Comparison of ENCODE assay signal across 24 cellular contexts in genomic region chr4:54172156-54172555, GRCh38. TPM values are rescaled to one million over a fixed set of nuclear protein-coding genes. Genes with fewer than 3 reads are reported as not detected.
DNase-seq lines count a peak whose midpoint lies in the region; ATAC-seq and TF ChIP-seq lines count a peak whose summit lies in the region.
"Had no signal": no experiment of that assay in that cellular context is flagged by ENCODE, and none has a peak within 500 bp of the region (broad histone marks: within the 10 kb centered on the region; RNA-seq: fewer than 3 reads in every experiment).

No MANE protein-coding gene starts in this region.

- H3K9me3 Mint-ChIP-seq in H9: peaks cover 0 to 4% of the 10 kb centered on the region in 2 experiments; a peak in 2 of 5 replicates
- H3K9me3 Mint-ChIP-seq: CD4-positive, alpha-beta T cell had no signal

- POLR2A ChIA-PET in OCI-LY7 (lab: Charles Lee): interaction anchor here (0.5 to 2.6 kb wide), 6 partner anchors 12 to 1802 kb away, joined by 3 to 9 read pairs (median 3); no protein-coding TSS in a partner anchor

- H3T11ph ChIP-seq in H9 (ENCODE audit: low read length): no peak overlapping the region

- no peak overlapping the region for H3K27ac Mint-ChIP-seq in H9
- H3K27ac Mint-ChIP-seq: CD14-positive monocyte; CD4-positive, alpha-beta T cell had no signal

- TF ChIP-seq CTCF in AG10803 (conservative IDR thresholded peaks at IDR 0.05; ENCODE audit: low read length): no peak
- no peak for TF ChIP-seq CTCF in OCI-LY7 (conservative IDR thresholded peaks at IDR 0.05; ENCODE audit: low read length)
- TF ChIP-seq CTCF in H9 (conservative IDR thresholded peaks at IDR 0.05): no peak

- no peak overlapping the region for H2AK5ac ChIP-seq in H9 (ENCODE audit: insufficient read length, low read length)

- H3K9me3 ChIP-seq in OCI-LY7 (ENCODE audit: low read length) (peaks cover 16% of the 10 kb centered on the region; the same call in 1 of the 2 replicates), H9 (ENCODE audit: control insufficient read depth, low read depth, low read length) (no peaks in the 10 kb centered on the region)

- H2AFZ ChIP-seq in OCI-LY7 (ENCODE audit: low read length): peak overlapping the region; percentile 45
- H2AFZ ChIP-seq in H9 (ENCODE audit: low read length): no peak overlapping the region
- H2AFZ ChIP-seq: GM23248 had no signal

- DNase-seq in AG10803 (ENCODE audit: low read depth): peak; percentile 9
- DNase-seq in LHCN-M2 (ENCODE audit: low read depth): peak; percentile 14
- peak; percentile 52 for DNase-seq in OCI-LY7 (ENCODE audit: low spot score)
- peak; percentile 59 for DNase-seq in germinal center (ENCODE audit: low spot score)
- DNase-seq in OCI-M1 (lab: John Stamatoyannopoulos, UW): no peak
- no peak for DNase-seq in ureter (ENCODE audit: low spot score)
- DNase-seq in H9: no peak
- DNase-seq: AML-193; BE2C; Calu3; CD4-positive, alpha-beta T cell; COR-L47; DMS53; DND-41; EL; GDM1; GM23248; H7 had no signal

- WGBS in H9 (ENCODE audit: extremely low coverage, insufficient read length, low lambda C conversion rate): no CpG with 5 or more reads among the region's 4 CpGs

- H3K14ac ChIP-seq in H9 (ENCODE audit: insufficient read depth, low read length): no peak overlapping the region

- H3K79me1 ChIP-seq in H9 (ENCODE audit: insufficient read depth, low read depth, low read length, poor library complexity, severe bottlenecking): no peaks in the 10 kb centered on the region

- H2BK5ac ChIP-seq in H9 (ENCODE audit: insufficient read length, low read length): no peak overlapping the region

- no peak for ATAC-seq in GM19328 (IDR thresholded peaks at IDR 0.05; ENCODE audit: unreplicated experiment)
- ATAC-seq: GM12878, HCT116 had no signal

- no peak overlapping the region for H3K4ac ChIP-seq in H9 (ENCODE audit: low read depth, low read length)

- no peaks in the 10 kb centered on the region for H3K36me3 Mint-ChIP-seq in H9 (ENCODE audit: insufficient read depth in 1 of 3, low read depth in 3 of 3)
- H3K36me3 Mint-ChIP-seq: CD14-positive monocyte had no signal

- no peak overlapping the region for H4K8ac ChIP-seq in H9 (replicated peaks; ENCODE audit: insufficient read length, low read depth, low read length)

- no peaks in the 10 kb centered on the region for H3K36me3 ChIP-seq in OCI-LY7 (ENCODE audit: insufficient read depth, low read length)
- H3K36me3 ChIP-seq: BE2C; BLaER1 treated with 17β-estradiol and CSF1 and Interleukin-3, amounts not matched to agents 10 nM and 100 nM had no signal

- H3K4me3 Mint-ChIP-seq in H9: no peak overlapping the region
- H3K4me3 Mint-ChIP-seq: CD4-positive, alpha-beta T cell had no signal

- no peak overlapping the region for H3K9ac ChIP-seq in H9 (ENCODE audit: extremely low read depth, insufficient read length, low read length)
- H3K9ac ChIP-seq: BLaER1 treated with 17β-estradiol and CSF1 and Interleukin-3, amounts not matched to agents 10 nM and 100 nM; GM23248 had no signal

- no TSS peak for BruUV-seq in OCI-LY7 (replicated peaks; lab: Mats Ljungman, UMichigan)

- H2BK15ac ChIP-seq in H9 (ENCODE audit: low read depth, low read length): no peak overlapping the region

- no peak overlapping the region for H2BK120ac ChIP-seq in H9 (ENCODE audit: low read depth, low read length, poor library complexity, severe bottlenecking)

- no peak overlapping the region for H3K18ac ChIP-seq in H9 (ENCODE audit: insufficient read length, low read depth, low read length)

- no peaks in the 10 kb centered on the region; the same call in 1 of the 2 replicates for H3K27me3 Mint-ChIP-seq in H9 (ENCODE audit: low read depth)

- H3K27ac ChIP-seq in OCI-LY7 (ENCODE audit: low read depth, low read length, poor library complexity, severe bottlenecking) (peak overlapping the region; percentile 42), H9 (ENCODE audit: insufficient read length, low read depth, low read length) (no peak overlapping the region)
- H3K27ac ChIP-seq: 22Rv1; BLaER1 treated with 17β-estradiol and CSF1 and Interleukin-3, amounts not matched to agents 10 nM and 100 nM; GM23248 had no signal

- H3K4me3 ChIP-seq in AG10803 (ENCODE audit: low read length) (no peak overlapping the region), OCI-LY7 (ENCODE audit: low read depth, low read length, poor library complexity, severe bottlenecking) (peak overlapping the region; percentile 10)
- H3K4me3 ChIP-seq: BLaER1 treated with 17β-estradiol and CSF1 and Interleukin-3, amounts not matched to agents 10 nM and 100 nM; GM12878; GM23248 had no signal

- H3K9me2 ChIP-seq in OCI-LY7 (ENCODE audit: insufficient read depth, low read length): no peaks in the 10 kb centered on the region

- no peak overlapping the region for H2BK12ac ChIP-seq in H9 (ENCODE audit: insufficient read length, low read depth, low read length)

- H3K4me1 ChIP-seq in OCI-LY7 (ENCODE audit: insufficient read depth, low read length, poor library complexity, severe bottlenecking) (peaks cover 32% of the 10 kb centered on the region), H9 (ENCODE audit: insufficient read depth, low read length) (no peaks in the 10 kb centered on the region)
- H3K4me1 ChIP-seq: BE2C had no signal

- H3K27me3 ChIP-seq in H9 (ENCODE audit: insufficient read depth, low read length): no peaks in the 10 kb centered on the region; the same call in 1 of the 2 replicates
- H3K27me3 ChIP-seq: BE2C; BLaER1 treated with 17β-estradiol and CSF1 and Interleukin-3, amounts not matched to agents 10 nM and 100 nM had no signal

- no peaks in the 10 kb centered on the region for H3K4me1 Mint-ChIP-seq in H9

- H2BK20ac ChIP-seq in H9 (ENCODE audit: low read depth, low read length, poor library complexity, severe bottlenecking): no peak overlapping the region

- H3K23ac ChIP-seq in H9 (ENCODE audit: insufficient read length, low read depth, low read length): no peak overlapping the region

- H3K23me2 ChIP-seq in H9 (ENCODE audit: insufficient read length, low read depth, low read length, poor library complexity, severe bottlenecking): no peaks in the 10 kb centered on the region

- no peak overlapping the region for H4K91ac ChIP-seq in H9 (ENCODE audit: insufficient read length, low read depth, low read length)

- H4K20me1 ChIP-seq in OCI-LY7 (ENCODE audit: insufficient read depth, low read length): no peaks in the 10 kb centered on the region
- H4K20me1 ChIP-seq in H9 (ENCODE audit: control insufficient read depth, insufficient read depth, insufficient read length): no peaks in the 10 kb centered on the region
- H4K20me1 ChIP-seq: BLaER1 treated with 17β-estradiol and CSF1 and Interleukin-3, amounts not matched to agents 10 nM and 100 nM had no signal

- H3K4me2 ChIP-seq in OCI-LY7 (ENCODE audit: low read length): peak overlapping the region; percentile 42; the same call in 1 of the 2 replicates
- no peak overlapping the region for H3K4me2 ChIP-seq in H9 (ENCODE audit: insufficient read depth, insufficient read length, low read length)

- H3K79me2 ChIP-seq in OCI-LY7 (ENCODE audit: insufficient read depth, low read depth, low read length): no peaks in the 10 kb centered on the region
- H3K79me2 ChIP-seq in H9 (ENCODE audit: insufficient read depth, low read length): no peaks in the 10 kb centered on the region

- H3K56ac ChIP-seq in H9 (ENCODE audit: insufficient read length, low read depth, low read length): no peak overlapping the region

- CTCF ChIA-PET in OCI-LY7 (lab: Charles Lee; ENCODE audit: unreplicated experiment): interaction anchor here (0.6 to 1.5 kb wide), 2 partner anchors 14 to 17 kb away, joined by 3 read pairs; no protein-coding TSS in a partner anchor

- no peak overlapping the region for H4K5ac ChIP-seq in H9 (ENCODE audit: insufficient read length, low read depth, low read length)

- intact Hi-C loops in OCI-LY7 (cut with micrococcal nuclease; ENCODE audit: unreplicated experiment): no loop called here

RNA-seq across cellular contexts. Expression of gene PDGFRA, which starts 56.9 kb away (rescaled TPM):
- total RNA-seq in LHCN-M2 (2014; rRNA removed) (0.98 and 2.1 TPM in 2 replicates), OCI-LY7 (2022) (not detected in 2 replicates), ureter (96.5 TPM), H9 (2021) (6.6 and 6.8 TPM in 2 replicates)
- 1.8 TPM for polyA plus RNA-seq in LHCN-M2 (2012)
- not detected in 2 replicates for total RNA-seq in OCI-LY7 (2014; rRNA removed; shearing (Covaris generic))
- total RNA-seq: Calu3; CD4-positive, alpha-beta T cell had no signal
- polyA plus RNA-seq: CD14-positive monocyte had no signal

Comparison
In these comparisons a context has a peak if more than half of its experiments do, and no peak if none do; other contexts are left out.
1. DNase-seq: peak in AG10803 (single experiment), LHCN-M2 (single experiment), OCI-LY7 (single experiment) and germinal center (single experiment); none in OCI-M1 (single experiment), ureter (single experiment) and H9 (single experiment).
2. RNA of gene PDGFRA, which starts 56.9 kb away (total RNA-seq): 96.5 TPM in ureter (single experiment); 6.6 to 6.8 TPM in H9, 0.98 to 2.1 TPM in LHCN-M2 and not detected in OCI-LY7; every median in the first group is over 10 times any median in the second.